ENCODE assay signal across 9 cellular contexts in genomic region chr16:75218256-75219076, GRCh38. TPM values are rescaled to one million over a fixed set of nuclear protein-coding genes. Genes with fewer than 3 reads are reported as not detected.
DNase-seq lines count a peak whose midpoint lies in the region; ATAC-seq and TF ChIP-seq lines count a peak whose summit lies in the region.
"Had no signal": no experiment of that assay in that cellular context is flagged by ENCODE, and none has a peak within 500 bp of the region (broad histone marks: within the 10 kb centered on the region; RNA-seq: fewer than 3 reads in every experiment).

TSS of gene CTRB1 (plus strand) at chr16:75218988. CDS start at chr16:75219008, 20 bp downstream.

- intact Hi-C loops in right cardiac atrium (cut with DNase I) = no loop called here

- DNase-seq in right cardiac atrium (no peak), right atrium auricular region (ENCODE audit: low spot score) (no peak), anterior cingulate cortex (lab: John Stamatoyannopoulos, UW) (peak in 33 of 58 donors; percentile 6 to 79 (median 40)), superior temporal gyrus (ENCODE audit: extremely low spot score) (peak; percentile 64), NCI-H2107 treated with DMSO at 0.1 percent for 48 hours (lab: John Stamatoyannopoulos, UW; ENCODE audit: unreplicated experiment) (no peak), NCI-H1105 (lab: John Stamatoyannopoulos, UW) (no peak), NCI-H82 treated with DMSO at 0.1 percent for 48 hours (lab: John Stamatoyannopoulos, UW; ENCODE audit: unreplicated experiment) (no peak)

- 86% methylated on average over 19 of the region's 19 CpGs for WGBS in right cardiac atrium

- H3K27ac ChIP-seq in right cardiac atrium (ENCODE audit: low read length) = no peak within 1 kb of the TSS
- H3K27ac ChIP-seq in right atrium auricular region = no peak within 1 kb of the TSS

- TF ChIP-seq CTCF in right atrium auricular region (IDR thresholded peaks at IDR 0.05) = no peak

- no peak within 1 kb of the TSS for H3K4me3 ChIP-seq in right cardiac atrium (ENCODE audit: low read length)
- no peak within 1 kb of the TSS for H3K4me3 ChIP-seq in right atrium auricular region

- H3K36me3 ChIP-seq in right atrium auricular region = no peaks in the 10 kb centered on the region

- peak; percentile 15 to 25 for ATAC-seq in right cardiac atrium
- peak; percentile 53 for ATAC-seq in HG03045 (IDR thresholded peaks at IDR 0.05; ENCODE audit: unreplicated experiment)

- H3K4me1 ChIP-seq in right cardiac atrium (ENCODE audit: control insufficient read depth, insufficient read depth, low read length) (no peaks in the 10 kb centered on the region), right atrium auricular region (no peaks in the 10 kb centered on the region)

- no peaks in the 10 kb centered on the region for H3K27me3 ChIP-seq in right cardiac atrium (ENCODE audit: control insufficient read depth, insufficient read depth)
- H3K27me3 ChIP-seq in right atrium auricular region = no peaks in the 10 kb centered on the region

- H3K9me3 ChIP-seq in right cardiac atrium (ENCODE audit: control insufficient read depth, low read length) = no peaks in the 10 kb centered on the region
- H3K9me3 ChIP-seq in right atrium auricular region = no peaks in the 10 kb centered on the region

RNA-seq across cellular contexts. Expression of gene CTRB1, which starts in this region (rescaled TPM):
- total RNA-seq in right cardiac atrium (under 1 TPM in 1 of 4 donors, not detected in 3; 0.62 TPM), right atrium auricular region (not detected)
- polyA plus RNA-seq in right cardiac atrium = 0.27 TPM
- total RNA-seq: glomerular endothelial cell had no signal

Comparison
In these comparisons a context has a peak if more than half of its experiments do, and no peak if none do; other contexts are left out.
1. Peak in ATAC-seq in right cardiac atrium; RNA of the gene not detected or under 1 TPM.
2. DNase-seq: peak in anterior cingulate cortex (33 of 58) and superior temporal gyrus (single experiment); none in right cardiac atrium (0 of 3), right atrium auricular region (single experiment), NCI-H2107 treated with DMSO at 0.1 percent for 48 hours (single experiment), NCI-H1105 (single experiment) and NCI-H82 treated with DMSO at 0.1 percent for 48 hours (single experiment).